9 cellular contexts compared by ENCODE assay signal in genomic region chr2:26764906-26765305, GRCh38. TPM values are rescaled to one million over a fixed set of nuclear protein-coding genes. Genes with fewer than 3 reads are reported as not detected.
DNase-seq lines count a peak whose midpoint lies in the region; ATAC-seq, FAIRE-seq and TF ChIP-seq lines count a peak whose summit lies in the region.
"Had no signal": no experiment of that assay in that cellular context is flagged by ENCODE, and none has a peak within 500 bp of the region (broad histone marks: within the 10 kb centered on the region; RNA-seq: fewer than 3 reads in every experiment).

No MANE protein-coding gene starts in this region.

- FAIRE-seq in GM12892 (lab: Jason Lieb, UNC): no peak

- H3K9me3 ChIP-seq in SU-DHL-6 (ENCODE audit: insufficient read depth, low read length): no peaks in the 10 kb centered on the region
- H3K9me3 ChIP-seq in psoas muscle: no peaks in the 10 kb centered on the region

- intact Hi-C loops in psoas muscle (cut with DNase I): no loop called here

- H3K9ac ChIP-seq in SU-DHL-6 (ENCODE audit: low read length): peak overlapping the region; percentile 91

- H3K27me3 ChIP-seq in SU-DHL-6 (ENCODE audit: low read length): no peaks in the 10 kb centered on the region
- H3K27me3 ChIP-seq in psoas muscle (ENCODE audit: insufficient read depth in 3 of 3, low read length in 2 of 3): no peaks in the 10 kb centered on the region

- peak overlapping the region; percentile 69 for H3K4me3 ChIP-seq in GM12865 (ENCODE audit: low read depth, low read length)
- peak overlapping the region; percentile 82 for H3K4me3 ChIP-seq in SU-DHL-6 (ENCODE audit: insufficient read depth, low read length, poor library complexity, severe bottlenecking)
- H3K4me3 ChIP-seq in fibroblast of pulmonary artery (replicated peaks; ENCODE audit: low read depth, low read length): peak overlapping the region; percentile 90
- peak overlapping the region; percentile 85 for H3K4me3 ChIP-seq in psoas muscle

- H3K4me1 ChIP-seq in psoas muscle: peaks cover 32% of the 10 kb centered on the region

- H3K36me3 ChIP-seq in SU-DHL-6 (ENCODE audit: low read length) (no peaks in the 10 kb centered on the region), psoas muscle (ENCODE audit: insufficient read depth in 1 of 2, low read depth in 1 of 2) (no peaks in the 10 kb centered on the region)

- H3K79me2 ChIP-seq in SU-DHL-6 (ENCODE audit: insufficient read depth, low read length): peaks cover 27% of the 10 kb centered on the region

- H3F3A ChIP-seq in SU-DHL-6 (ENCODE audit: insufficient read depth): no peaks in the 10 kb centered on the region

- TF ChIP-seq CTCF in GM12865 (IDR thresholded peaks at IDR 0.05; ENCODE audit: insufficient read depth, low read depth, low read length, missing control alignments) (no peak), SU-DHL-6 (IDR thresholded peaks at IDR 0.05; ENCODE audit: insufficient read depth, low read length, poor library complexity, severe bottlenecking) (no peak), fibroblast of pulmonary artery (IDR thresholded peaks at IDR 0.05; ENCODE audit: low read length, missing control alignments) (no peak), psoas muscle (IDR thresholded peaks at IDR 0.05) (no peak)

- WGBS in psoas muscle, 3 donors: 12 to 34% (median 21%) methylated on average over 3 of the region's 3 CpGs

- no peak for TF ChIP-seq POLR2A in GM12892 (IDR thresholded peaks at IDR 0.05; ENCODE audit: low read depth, low read length)

- peak overlapping the region; percentile 93 for H2AFZ ChIP-seq in SU-DHL-6 (ENCODE audit: low read depth, low read length, severe bottlenecking)

- H3K27ac ChIP-seq in SU-DHL-6 (ENCODE audit: low read depth, low read length) (no peak overlapping the region), psoas muscle (peak overlapping the region; percentile 88)

- H3K4me2 ChIP-seq in SU-DHL-6 (ENCODE audit: low read depth, low read length, poor library complexity, severe bottlenecking): peak overlapping the region; percentile 67

- H3K9me2 ChIP-seq in SU-DHL-6 (replicated peaks; ENCODE audit: insufficient read depth, low read length): no peaks in the 10 kb centered on the region

- H4K20me1 ChIP-seq in SU-DHL-6 (ENCODE audit: low read depth, low read length): no peaks in the 10 kb centered on the region

- no peak for ATAC-seq in psoas muscle
- no peak for ATAC-seq in GM21526 (IDR thresholded peaks at IDR 0.05; ENCODE audit: low FRiP score, unreplicated experiment)
- ATAC-seq in GM21737 (IDR thresholded peaks at IDR 0.05; ENCODE audit: unreplicated experiment): no peak

- no peak for DNase-seq in GM12865 (ENCODE audit: low read depth)
- DNase-seq in fibroblast of pulmonary artery (ENCODE audit: low read depth): no peak
- no peak for DNase-seq in psoas muscle
- DNase-seq in NCI-H1417 treated with DMSO at 0.1 percent for 48 hours (lab: John Stamatoyannopoulos, UW): no peak
- DNase-seq in GM12892 (ENCODE audit: insufficient read length): no peak
- DNase-seq: activated effector memory CD4-positive, alpha-beta T cell treated with anti-CD3 and anti-CD28 coated beads, Interleukin-2, amount 50 U/mL, for 16 hours had no signal

RNA-seq across cellular contexts. Expression of gene SLC35F6, which starts 0.8 kb away (rescaled TPM):
- total RNA-seq in psoas muscle: 10 to 100 TPM; 15.0 to 32.5 (median 24.4) TPM
- 10 to 100 TPM; 14.8 to 40.2 (median 25.1) TPM for polyA plus RNA-seq in psoas muscle
- 2.2 TPM for polyA plus RNA-seq in GM12892 (2012; ENCODE audit: missing spikeins)

RNA-seq across cellular contexts. Expression of gene CENPA, which starts 20.9 kb away (rescaled TPM):
- not detected for total RNA-seq in psoas muscle
- under 1 TPM in 2 of 3 donors, not detected in 1; 0.12 to 0.23 TPM for polyA plus RNA-seq in psoas muscle
- 17.0 TPM for polyA plus RNA-seq in GM12892 (2012; ENCODE audit: missing spikeins)
